8 cellular contexts compared by ENCODE assay signal in the genomic region with DNA sequence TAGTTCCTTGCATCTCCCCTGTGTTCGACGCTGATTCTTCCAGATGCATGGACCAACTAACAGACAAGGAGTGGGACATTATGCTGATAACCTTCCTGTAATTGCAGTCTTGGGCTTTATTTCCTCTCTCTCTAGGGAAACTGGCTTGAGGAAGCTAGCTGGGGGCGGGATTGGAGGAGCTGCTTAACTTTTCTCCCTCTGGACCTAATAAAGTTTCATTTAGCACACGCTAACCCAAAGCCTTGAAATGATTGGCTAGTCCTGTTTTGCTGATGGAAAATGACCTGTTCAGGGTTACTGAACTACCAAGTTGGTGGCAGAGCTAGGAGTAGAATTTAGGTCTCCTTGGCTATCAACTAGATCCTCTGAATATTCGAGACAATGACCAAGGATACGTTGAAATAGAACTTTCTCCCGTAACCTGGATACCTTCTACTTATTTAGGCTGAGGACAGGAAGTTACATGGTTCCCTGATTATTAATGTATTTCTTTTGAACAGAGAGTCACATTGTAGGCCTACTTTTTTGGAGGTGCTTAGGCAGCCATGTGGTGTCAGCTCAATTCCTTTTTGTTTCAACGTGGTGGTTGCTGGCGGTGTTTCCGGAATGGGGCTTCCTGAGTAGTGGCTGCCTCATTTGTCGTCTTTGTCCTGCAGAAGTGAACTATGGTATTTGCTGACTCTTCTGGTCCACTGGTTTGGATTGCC. TPM values are rescaled to one million over a fixed set of nuclear protein-coding genes. Genes with fewer than 3 reads are reported as not detected.
A peak's percentile ranks its signal among the peaks of the same experiment; 100 is the strongest.
DNase-seq lines count a peak whose midpoint lies in the region; ATAC-seq and TF ChIP-seq lines count a peak whose summit lies in the region.

No MANE protein-coding gene starts in this region.

- ATAC-seq in central memory CD8-positive, alpha-beta T cell (replicated peaks; ENCODE audit: extremely low read depth, poor library complexity, severe bottlenecking) = no peak
- no peak for ATAC-seq in GM18870 (IDR thresholded peaks at IDR 0.05; ENCODE audit: unreplicated experiment)

- no peak for DNase-seq in Caco-2
- no peak for DNase-seq in central memory CD8-positive, alpha-beta T cell (ENCODE audit: low spot score in 2 of 2)
- DNase-seq in neural progenitor cell (ENCODE audit: low spot score) = no peak
- DNase-seq in AG08395 (ENCODE audit: low spot score) = no peak
- DNase-seq in kidney glomerular epithelial cell (lab: John Stamatoyannopoulos, UW) = no peak
- no peak for DNase-seq in NCI-H1436 (lab: John Stamatoyannopoulos, UW)

- no peaks in the 10 kb centered on the region for H3F3A ChIP-seq in OCI-LY1 (ENCODE audit: insufficient read depth, low read length)
- H3F3A ChIP-seq in neural progenitor cell (ENCODE audit: low read depth) = peaks cover 15% of the 10 kb centered on the region

- H3K9me3 ChIP-seq in Caco-2 = no peaks in the 10 kb centered on the region
- no peaks in the 10 kb centered on the region for H3K9me3 ChIP-seq in OCI-LY1 (ENCODE audit: low read length)
- H3K9me3 ChIP-seq in neural progenitor cell (ENCODE audit: low read depth) = peaks cover 5% of the 10 kb centered on the region

- intact Hi-C loops in Caco-2 (cut with micrococcal nuclease; ENCODE audit: unreplicated experiment) = loop anchor here (2.0 to 10.0 kb wide), 2 partner anchors 211 to 321 kb away; partner anchors contain the start of genes ATRX and MAGT1

- H3K27ac Mint-ChIP-seq in Caco-2 (ENCODE audit: unreplicated experiment) = no peak overlapping the region
- peak overlapping the region; percentile 94 for H3K27ac Mint-ChIP-seq in central memory CD8-positive, alpha-beta T cell (ENCODE audit: low read depth)
- no peak overlapping the region for H3K27ac Mint-ChIP-seq in neural progenitor cell

- H3K9ac ChIP-seq in OCI-LY1 (ENCODE audit: low read length) = peak overlapping the region; percentile 97; the same call in 1 of the 2 replicates
- no peak overlapping the region for H3K9ac ChIP-seq in neural progenitor cell

- CTCF ChIA-PET in Caco-2 (lab: Charles Lee) = no interaction called here

- H3K27ac ChIP-seq in OCI-LY1 (ENCODE audit: low read depth, low read length, poor library complexity, severe bottlenecking) (no peak overlapping the region), neural progenitor cell (no peak overlapping the region)

- POLR2A ChIA-PET in Caco-2 (lab: Charles Lee) = no interaction called here

- H4K20me1 ChIP-seq in OCI-LY1 (ENCODE audit: insufficient read depth, low read length) = no peaks in the 10 kb centered on the region
- peaks cover 64% of the 10 kb centered on the region for H4K20me1 ChIP-seq in neural progenitor cell (ENCODE audit: low read depth)

- H2AFZ ChIP-seq in OCI-LY1 (ENCODE audit: low read length) (no peak overlapping the region), neural progenitor cell (replicated peaks) (no peak overlapping the region)

- no peaks in the 10 kb centered on the region; the same call in 1 of the 2 replicates for H3K36me3 ChIP-seq in Caco-2 (ENCODE audit: control insufficient read depth, insufficient read depth, low read length)
- peaks cover 60% of the 10 kb centered on the region for H3K36me3 ChIP-seq in OCI-LY1 (ENCODE audit: insufficient read depth, low read length)
- peaks cover 7% of the 10 kb centered on the region for H3K36me3 ChIP-seq in neural progenitor cell

- H3K27me3 ChIP-seq in Caco-2 (replicated peaks; ENCODE audit: control insufficient read depth, insufficient read depth, low read length) = no peaks in the 10 kb centered on the region
- H3K27me3 ChIP-seq in OCI-LY1 (ENCODE audit: insufficient read depth, low read length) = no peaks in the 10 kb centered on the region
- H3K27me3 ChIP-seq in neural progenitor cell = no peaks in the 10 kb centered on the region

- no peaks in the 10 kb centered on the region for H3K4me1 ChIP-seq in Caco-2
- peaks cover 45% of the 10 kb centered on the region for H3K4me1 ChIP-seq in OCI-LY1 (ENCODE audit: insufficient read depth, low read length, severe bottlenecking)
- peaks cover 14% of the 10 kb centered on the region for H3K4me1 ChIP-seq in neural progenitor cell

- TF ChIP-seq CTCF in Caco-2 (IDR thresholded peaks at IDR 0.05; ENCODE audit: insufficient read depth in 1 of 2, low read depth in 1 of 2, low read length in 1 of 2, severe bottlenecking in 1 of 2, unreplicated experiment in 1 of 2) (no peak), OCI-LY1 (IDR thresholded peaks at IDR 0.05; ENCODE audit: low read length) (no peak), neural progenitor cell (IDR thresholded peaks at IDR 0.05) (no peak)

- H3K4me3 ChIP-seq in Caco-2 (ENCODE audit: low read depth, low read length) = peak overlapping the region; percentile 66
- H3K4me3 ChIP-seq in OCI-LY1 (ENCODE audit: low read depth, low read length, poor library complexity, severe bottlenecking) = peak overlapping the region; percentile 94
- H3K4me3 ChIP-seq in neural progenitor cell = peak overlapping the region; percentile 62

- H3K4me1 Mint-ChIP-seq in Caco-2 (ENCODE audit: low read depth, unreplicated experiment) = peaks cover 13% of the 10 kb centered on the region
- H3K4me1 Mint-ChIP-seq in central memory CD8-positive, alpha-beta T cell = peaks cover 42% of the 10 kb centered on the region
- peaks cover 24% of the 10 kb centered on the region for H3K4me1 Mint-ChIP-seq in neural progenitor cell

- H3K36me3 Mint-ChIP-seq in Caco-2 (ENCODE audit: insufficient read depth, unreplicated experiment) = peaks cover 47% of the 10 kb centered on the region
- peaks cover 25% of the 10 kb centered on the region for H3K36me3 Mint-ChIP-seq in central memory CD8-positive, alpha-beta T cell (ENCODE audit: insufficient read depth)
- H3K36me3 Mint-ChIP-seq in neural progenitor cell = peaks cover 19% of the 10 kb centered on the region

- no TSS peak for BruUV-seq in Caco-2 (replicated peaks; lab: Mats Ljungman, UMichigan)

- H3K4me3 Mint-ChIP-seq in Caco-2 (ENCODE audit: unreplicated experiment) = peak overlapping the region; percentile 88
- peak overlapping the region; percentile 87 for H3K4me3 Mint-ChIP-seq in central memory CD8-positive, alpha-beta T cell
- H3K4me3 Mint-ChIP-seq in neural progenitor cell = peak overlapping the region; percentile 90

- H3K27me3 Mint-ChIP-seq in Caco-2 (ENCODE audit: insufficient read depth, unreplicated experiment) (no peaks in the 10 kb centered on the region), neural progenitor cell (ENCODE audit: insufficient read depth, low read depth) (peaks cover 4% of the 10 kb centered on the region)
- no peaks in the 10 kb centered on the region for H3K27me3 Mint-ChIP-seq in central memory CD8-positive, alpha-beta T cell

- H3K9me2 ChIP-seq in OCI-LY1 (ENCODE audit: low read depth, low read length) = no peaks in the 10 kb centered on the region

- H3K4me2 ChIP-seq in OCI-LY1 (ENCODE audit: low read length) (peak overlapping the region; percentile 90), neural progenitor cell (peak overlapping the region; percentile 88)

- H3K79me2 ChIP-seq in OCI-LY1 (ENCODE audit: insufficient read depth, low read length) (peaks cover 64% of the 10 kb centered on the region), neural progenitor cell (ENCODE audit: low read depth) (peaks cover 70% of the 10 kb centered on the region)

- H3K9me3 Mint-ChIP-seq in Caco-2 (ENCODE audit: unreplicated experiment) = no peaks in the 10 kb centered on the region
- H3K9me3 Mint-ChIP-seq in central memory CD8-positive, alpha-beta T cell = no peaks in the 10 kb centered on the region
- peaks cover 20% of the 10 kb centered on the region for H3K9me3 Mint-ChIP-seq in neural progenitor cell

RNA-seq across cellular contexts. Expression of gene PGK1, which starts 2.0 kb away (rescaled TPM):
- total RNA-seq in Caco-2 (2022) (391 and 425 TPM in 2 replicates), neural progenitor cell (ENCODE audit: low replicate concordance) (446 and 531 TPM in 2 replicates)

RNA-seq across cellular contexts. Expression of gene TAF9B, which starts 33.4 kb away (rescaled TPM):
- 21.0 and 22.2 TPM in 2 replicates for total RNA-seq in Caco-2 (2022)
- 71.5 and 103 TPM in 2 replicates for total RNA-seq in neural progenitor cell (ENCODE audit: low replicate concordance)
